Comparison of ENCODE assay signal across 27 cellular contexts in genomic region chr1:67578397-67579020, GRCh38.
A peak's percentile ranks its signal among the peaks of the same experiment; 100 is the strongest.
DNase-seq lines count a peak whose midpoint lies in the region; ATAC-seq, FAIRE-seq and TF ChIP-seq lines count a peak whose summit lies in the region.
"Had no signal": no experiment of that assay in that cellular context is flagged by ENCODE, and none has a peak within 500 bp of the region (broad histone marks: within the 10 kb centered on the region; RNA-seq: fewer than 3 reads in every experiment).

No MANE protein-coding gene starts in this region.

- no peaks in the 10 kb centered on the region for H4K20me1 ChIP-seq in K562 (replicated peaks; ENCODE audit: control insufficient read depth, insufficient read depth, low read length)
- H4K20me1 ChIP-seq: BLaER1 had no signal

- CTCF ChIA-PET in K562 (lab: Yijun Ruan, JAX; ENCODE audit: low intra/inter-chr PET ratio), result no interaction called here
- CTCF ChIA-PET in activated CD8-positive, alpha-beta T cell treated with anti-CD3 and anti-CD28 coated beads for 36 hours (lab: Charles Lee), result interaction anchor here (1.8 kb wide), 1 partner anchor 17 kb away, joined by 8 read pairs; no protein-coding TSS in a partner anchor

- H3K9me3 ChIP-seq in K562 (replicated peaks; ENCODE audit: control insufficient read depth, insufficient read depth, low read depth, low read length), result no peaks in the 10 kb centered on the region
- H3K9me3 ChIP-seq in pancreas, result no peaks in the 10 kb centered on the region
- H3K9me3 ChIP-seq: BLaER1, left lung, SJSA1, tibial artery had no signal

- H3K4me1 ChIP-seq in K562 (replicated peaks in 1 of 2; ENCODE audit: control insufficient read depth in 2 of 2, insufficient read depth in 2 of 2, low read length in 2 of 2), result peaks cover 0 to 4% of the 10 kb centered on the region in 2 experiments; a peak in 2 of 5 replicates
- peaks cover 17 to 23% (median 21%) of the 10 kb centered on the region in 3 donors for H3K4me1 ChIP-seq in pancreas
- H3K4me1 ChIP-seq: left lung had no signal

- H3K36me3 ChIP-seq in K562 (ENCODE audit: control insufficient read depth, insufficient read depth, low read length) (no peaks in the 10 kb centered on the region), pancreas (no peaks in the 10 kb centered on the region)
- H3K36me3 ChIP-seq: BLaER1, left lung, SJSA1, tibial artery, WERI-Rb-1 had no signal

- H3K27ac ChIP-seq in K562 (ENCODE audit: extremely low read depth, low read depth, low read length), result no peak overlapping the region
- H3K27ac ChIP-seq in pancreas, result no peak overlapping the region
- H3K27ac ChIP-seq: BLaER1, epithelial cell of prostate, left lung, SJSA1, tibial artery, WERI-Rb-1 had no signal

- H2AFZ ChIP-seq in K562 (ENCODE audit: low read depth, low read length), result no peak overlapping the region

- H3K9ac ChIP-seq in K562 (ENCODE audit: insufficient read depth in 1 of 2, low read depth in 2 of 2, low read length in 2 of 2), result no peak overlapping the region
- H3K9ac ChIP-seq: BLaER1 had no signal

- no peak overlapping the region for H3K4me3 Mint-ChIP-seq in activated CD8-positive, alpha-beta T cell treated with anti-CD3 and anti-CD28 coated beads for 36 hours

- in situ Hi-C loops in K562 (cut with MboI), result no loop called here

- TF ChIP-seq POLR2A in K562 (conservative IDR thresholded peaks at IDR 0.05), result no peak
- no peak for TF ChIP-seq POLR2A in erythroblast (IDR thresholded peaks at IDR 0.05; ENCODE audit: low read length)

- TF ChIP-seq CTCF in K562 (IDR thresholded peaks at IDR 0.05 in 2 of 3, conservative IDR thresholded peaks at IDR 0.05 in 1 of 3; ENCODE audit: insufficient read depth in 2 of 3, low read depth in 1 of 3, low read length in 3 of 3) (no peak), pancreas (IDR thresholded peaks at IDR 0.05) (no peak)
- no peak for TF ChIP-seq CTCF in activated CD8-positive, alpha-beta T cell treated with anti-CD3 and anti-CD28 coated beads for 36 hours (IDR thresholded peaks at IDR 0.05)

- H3K4me3 ChIP-seq in K562, result no peak overlapping the region
- no peak overlapping the region for H3K4me3 ChIP-seq in pancreas
- H3K4me3 ChIP-seq: BLaER1, left lung, SJSA1, tibial artery had no signal

- H3K27ac Mint-ChIP-seq in activated CD8-positive, alpha-beta T cell treated with anti-CD3 and anti-CD28 coated beads for 36 hours, result no peak overlapping the region
- H3K27ac Mint-ChIP-seq: activated naive CD4-positive, alpha-beta T cell treated with anti-CD3 and anti-CD28 coated beads, Interleukin-2, amount 50 U/mL, for 72 hours had no signal

- no peaks in the 10 kb centered on the region for H3K4me1 Mint-ChIP-seq in activated CD8-positive, alpha-beta T cell treated with anti-CD3 and anti-CD28 coated beads for 36 hours (ENCODE audit: low read depth)

- no peaks in the 10 kb centered on the region for H3K9me1 ChIP-seq in K562 (ENCODE audit: control insufficient read depth, insufficient read depth, low read length)

- H3K4me2 ChIP-seq in K562 (ENCODE audit: insufficient read depth, low read length), result no peak overlapping the region
- H3K4me2 ChIP-seq: BLaER1 had no signal

- 43% methylated on average over 6 of the region's 6 CpGs for WGBS in K562 (ENCODE audit: insufficient coverage, low coverage, missing lambda C conversion rate)
- WGBS in pancreas, 2 donors, result 22 to 23% methylated on average over 6 of the region's 6 CpGs

- no peak for TF ChIP-seq RAD21 in K562 (CRISPR knock-in tag; conservative IDR thresholded peaks at IDR 0.05 in 1 of 2, IDR thresholded peaks at IDR 0.05 in 1 of 2)

- H3K9me3 Mint-ChIP-seq in activated CD8-positive, alpha-beta T cell treated with anti-CD3 and anti-CD28 coated beads for 36 hours, result no peaks in the 10 kb centered on the region
- H3K9me3 Mint-ChIP-seq: activated naive CD4-positive, alpha-beta T cell treated with anti-CD3 and anti-CD28 coated beads, Interleukin-2, amount 50 U/mL, for 72 hours had no signal

- intact Hi-C loops in K562 (cut with micrococcal nuclease) (no loop called here), pancreas (cut with DNase I) (loop anchor here in 1 of 3 donors (10.0 kb wide), 1 partner anchor 106 kb away; the partner anchor contains the start of gene GADD45A)
- intact Hi-C loops in activated CD8-positive, alpha-beta T cell treated with anti-CD3 and anti-CD28 coated beads for 36 hours (cut with micrococcal nuclease), result no loop called here

- H3K36me3 Mint-ChIP-seq in activated CD8-positive, alpha-beta T cell treated with anti-CD3 and anti-CD28 coated beads for 36 hours (ENCODE audit: low read depth), result no peaks in the 10 kb centered on the region
- H3K36me3 Mint-ChIP-seq: activated naive CD4-positive, alpha-beta T cell treated with anti-CD3 and anti-CD28 coated beads, Interleukin-2, amount 50 U/mL, for 72 hours had no signal

- POLR2A ChIA-PET in K562 (lab: Yijun Ruan, JAX), result interaction anchor here (1.1 to 1.4 kb wide), 2 partner anchors 9 to 108 kb away, joined by 3 to 5 read pairs; no protein-coding TSS in a partner anchor
- POLR2A ChIA-PET in activated CD8-positive, alpha-beta T cell treated with anti-CD3 and anti-CD28 coated beads for 36 hours (lab: Charles Lee), result interaction anchor here (0.7 kb wide), 1 partner anchor 17 kb away, joined by 3 read pairs; no protein-coding TSS in a partner anchor

- DNase-seq in DMS53 treated with DMSO at 0.1 percent for 48 hours (lab: John Stamatoyannopoulos, UW; ENCODE audit: unreplicated experiment), result peak; percentile 64
- DNase-seq in NCI-H1417 treated with DMSO at 0.1 percent for 48 hours (lab: John Stamatoyannopoulos, UW), result peak; percentile 7
- DNase-seq in K562 (ENCODE audit: extremely low read depth in 1 of 4, low spot score in 3 of 4), result no peak
- peak in 1 of 6 donors; percentile 43 for DNase-seq in pancreas
- no peak for DNase-seq in central memory CD4-positive, alpha-beta T cell
- no peak for DNase-seq in activated CD8-positive, alpha-beta T cell treated with anti-CD3 and anti-CD28 coated beads for 36 hours
- DNase-seq in erythroblast (lab: John Stamatoyannopoulos, UW), result no peak
- DNase-seq: activated CD4-positive, alpha-beta T cell treated with anti-CD3 and anti-CD28 coated beads for 4 hours; amygdala; DMS79 treated with DMSO at 0.1 percent for 48 hours; GDM1; left lung; mesendoderm; NCI-H1048; NCI-H187; NCI-H526; stimulated activated CD4-positive, alpha-beta T cell treated with anti-CD3 and anti-CD28 coated beads, Interleukin-4, amount 100 ng/mL, for 1 hour; T1000; tibial artery; WERI-Rb-1 had no signal

- H3K27me3 Mint-ChIP-seq in activated CD8-positive, alpha-beta T cell treated with anti-CD3 and anti-CD28 coated beads for 36 hours, result no peaks in the 10 kb centered on the region

- TF ChIP-seq EP300 in K562 (IDR thresholded peaks at IDR 0.05; ENCODE audit: low read length), result no peak

- ATAC-seq in K562, result peak; percentile 24; the same call in 1 of the 3 replicates
- ATAC-seq in pancreas, result peak; percentile 43 to 76 (median 62)
- no peak for ATAC-seq in activated CD8-positive, alpha-beta T cell treated with anti-CD3 and anti-CD28 coated beads for 36 hours
- ATAC-seq: activated naive CD4-positive, alpha-beta T cell treated with anti-CD3 and anti-CD28 coated beads, Interleukin-2, amount 50 U/mL, for 72 hours; left lung; sciatic nerve had no signal

- FAIRE-seq in K562 (lab: Jason Lieb, UNC) (no peak), pancreas (lab: Jason Lieb, UNC) (no peak)
- FAIRE-seq: bronchial epithelial cell, RCC 7860 had no signal

- no TSS peak for BruUV-seq in K562 (replicated peaks; lab: Mats Ljungman, UMichigan)

- no peaks in the 10 kb centered on the region for H3K27me3 ChIP-seq in K562 (ENCODE audit: control insufficient read depth in 2 of 2, insufficient read depth in 2 of 2, low read length in 2 of 2)
- H3K27me3 ChIP-seq in pancreas, result no peaks in the 10 kb centered on the region
- H3K27me3 ChIP-seq: BLaER1, left lung, SJSA1, tibial artery had no signal

- H3K79me2 ChIP-seq in K562 (ENCODE audit: control insufficient read depth, insufficient read depth, low read length), result no peaks in the 10 kb centered on the region

TF ChIP-seq in K562, 482 proteins besides CTCF, POLR2A, EP300 and RAD21 (continues in another document):
- TF ChIP-seq FOSL1 (tag; conservative IDR thresholded peaks at IDR 0.05) (no peak), HMG20B (CRISPR knock-in tag; IDR thresholded peaks at IDR 0.05) (no peak), SRF (CRISPR knock-in tag; IDR thresholded peaks at IDR 0.05) (no peak), NFXL1 (CRISPR knock-in tag; IDR thresholded peaks at IDR 0.05) (no peak), CUX1 (CRISPR knock-in tag; IDR thresholded peaks at IDR 0.05) (no peak), U2AF1 (optimal IDR thresholded peaks at IDR 0.05; ENCODE audit: low read depth, low read length) (no peak)

Comparison
In these comparisons a context has a peak if more than half of its experiments do, and no peak if none do; other contexts are left out.
1. DNase-seq: peak in DMS53 treated with DMSO at 0.1 percent for 48 hours (single experiment) and NCI-H1417 treated with DMSO at 0.1 percent for 48 hours (single experiment); none in K562 (0 of 4), central memory CD4-positive, alpha-beta T cell (single experiment), activated CD8-positive, alpha-beta T cell treated with anti-CD3 and anti-CD28 coated beads for 36 hours (single experiment) and erythroblast (0 of 2).